In genomic region chr1:25432364-25432719, GRCh38 we compare ENCODE assay signal across 1 cellular context.
TF ChIP-seq lines count a peak whose summit lies in the region.

No MANE protein-coding gene starts in this region.

TF ChIP-seq in HCT116, 20 proteins besides CTCF, POLR2A, EP300 and RAD21 (continued from another document):
- TF ChIP-seq ZBTB33 (IDR thresholded peaks at IDR 0.05; ENCODE audit: extremely low read depth, insufficient replicate concordance, low read length) (no peak), FOSL1 (IDR thresholded peaks at IDR 0.05; ENCODE audit: low read depth) (no peak), MAX (IDR thresholded peaks at IDR 0.05) (no peak), SIN3A (IDR thresholded peaks at IDR 0.05; ENCODE audit: low read depth) (no peak), YY1 (IDR thresholded peaks at IDR 0.05; ENCODE audit: extremely low read depth, insufficient replicate concordance, low read depth, low read length) (no peak), EGR1 (IDR thresholded peaks at IDR 0.05; ENCODE audit: low read depth) (no peak)
